ENCODE assay signal across 9 cellular contexts in the genomic region with DNA sequence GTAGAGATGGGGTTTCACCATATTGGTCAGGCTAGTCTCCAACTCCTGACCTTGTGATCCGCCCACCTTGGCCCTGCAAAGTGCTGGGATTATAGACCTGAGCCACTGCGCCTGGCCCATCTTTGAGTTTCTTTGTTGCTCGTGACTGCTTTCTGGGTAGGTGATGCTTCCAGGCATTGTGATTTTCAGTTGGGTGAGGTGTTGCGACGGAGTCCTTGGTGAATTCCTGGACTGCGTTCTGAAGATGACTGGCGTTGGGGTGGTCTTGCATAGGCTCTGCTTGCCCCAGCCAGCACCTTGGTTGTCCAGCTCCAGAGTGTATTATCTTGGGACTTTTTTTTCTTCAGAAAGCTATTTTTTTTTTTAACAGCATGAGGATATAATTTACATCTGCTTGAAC.
"Had no signal": no experiment of that assay in that cellular context is flagged by ENCODE, and none has a peak within 500 bp of the region (broad histone marks: within the 10 kb centered on the region; RNA-seq: fewer than 3 reads in every experiment).

No MANE protein-coding gene starts in this region.

- ATAC-seq: HCT116, K562 had no signal

- H2AFZ ChIP-seq: GM23248 had no signal

- H3K36me3 ChIP-seq: HAP-1 had no signal

- H3K9me3 ChIP-seq: HAP-1 had no signal

- FAIRE-seq: K562 had no signal

- H3K4me1 ChIP-seq: HAP-1 had no signal

- H3K9ac ChIP-seq: GM23248 had no signal

- H3K4me3 ChIP-seq: GM23248, HAP-1, K562 had no signal

- DNase-seq: GM23248, GOT3, H7, HFFc6, IMR-90 had no signal

- H3K27ac ChIP-seq: GM23248, HL-60 had no signal
